ENCODE assay signal across 8 cellular contexts in genomic region chr9:128689293-128689770, GRCh38. TPM values are rescaled to one million over a fixed set of nuclear protein-coding genes. Genes with fewer than 3 reads are reported as not detected.
DNase-seq lines count a peak whose midpoint lies in the region; ATAC-seq and TF ChIP-seq lines count a peak whose summit lies in the region.

No MANE protein-coding gene starts in this region.

- H3K27me3 Mint-ChIP-seq in natural killer cell (ENCODE audit: low read depth in 2 of 2): no peaks in the 10 kb centered on the region

- H3K4me3 Mint-ChIP-seq in natural killer cell: peak overlapping the region; percentile 79

- intact Hi-C loops in natural killer cell (cut with micrococcal nuclease) (loop anchor here (1.0 kb wide), 1 partner anchor 35 kb away; the partner anchor contains the start of gene ZDHHC12), aorta (cut with DNase I) (loop anchor here (2.0 to 5.0 kb wide), 2 partner anchors 33 to 52 kb away; partner anchors contain the start of gene DYNC2I2 (in 1 of the 2))

- 1 to 2% methylated on average over 9 to 78 of the region's 78 CpGs for WGBS in esophagus, 2 donors
- WGBS in aorta, 2 donors: 0% methylated on average over 1 to 77 of the region's 78 CpGs

- TF ChIP-seq CTCF in natural killer cell (IDR thresholded peaks at IDR 0.05): no peak

- H3K4me3 ChIP-seq in esophagus (ENCODE audit: low read depth in 1 of 2, low read length in 2 of 2) (peak overlapping the region; percentile 86 to 91), aorta (ENCODE audit: low read length in 2 of 2) (peak overlapping the region; percentile 89 to 98)

- ATAC-seq in HG03342 (IDR thresholded peaks at IDR 0.05; ENCODE audit: unreplicated experiment) (peak; percentile 4), natural killer cell (peak; percentile 30 to 44 (median 43)), aorta (ENCODE audit: low FRiP score) (peak; percentile 5)
- ATAC-seq in activated CD4-positive, CD25-positive, alpha-beta regulatory T cell treated with anti-CD3 and anti-CD28 coated beads, Interleukin-2, amount 50 U/mL, for 24 hours: peak; percentile 6 to 12

- H3K9me3 Mint-ChIP-seq in natural killer cell: no peaks in the 10 kb centered on the region

- peaks cover 27% of the 10 kb centered on the region for H3K36me3 Mint-ChIP-seq in natural killer cell

- DNase-seq in activated CD8-positive, alpha-beta memory T cell treated with anti-CD3 and anti-CD28 coated beads for 1 hour (ENCODE audit: extremely low read depth in 1 of 2, low read depth in 1 of 2): peak; percentile 20 to 48
- DNase-seq in activated CD8-positive, alpha-beta memory T cell treated with anti-CD3 and anti-CD28 coated beads for 24 hours: no peak
- DNase-seq in natural killer cell (no peak), aorta (peak; percentile 76 to 88), KBM-7 (no peak)

- peak overlapping the region; percentile 89 to 96 for H3K27ac Mint-ChIP-seq in natural killer cell

- H3K36me3 ChIP-seq in esophagus (ENCODE audit: control insufficient read depth in 2 of 2, insufficient read depth in 2 of 2, low read length in 1 of 2): peaks cover 3 to 4% of the 10 kb centered on the region in 2 donors
- no peaks in the 10 kb centered on the region for H3K36me3 ChIP-seq in aorta (ENCODE audit: control insufficient read depth in 1 of 2, insufficient read depth in 2 of 2, low read length in 1 of 2)

- H3K4me1 ChIP-seq in esophagus (ENCODE audit: control insufficient read depth in 2 of 2, insufficient read depth in 2 of 2, low read length in 1 of 2): peaks cover 2 to 13% of the 10 kb centered on the region in 2 donors
- H3K4me1 ChIP-seq in aorta (ENCODE audit: control insufficient read depth in 1 of 2, insufficient read depth in 2 of 2, low read length in 2 of 2): no peaks in the 10 kb centered on the region

- in situ Hi-C loops in KBM-7 (cut with MboI; ENCODE audit: low pct_unique_long_range_greater_than_20kb, low sequenced_read_pairs): no loop called here

- peak overlapping the region; percentile 93 to 99 for H3K27ac ChIP-seq in esophagus (ENCODE audit: low read depth in 2 of 2, low read length in 1 of 2)
- H3K27ac ChIP-seq in aorta (ENCODE audit: low read depth in 1 of 2, low read length in 2 of 2): peak overlapping the region; percentile 67 to 77

- peaks cover 56 to 66% of the 10 kb centered on the region in 2 donors for H3K4me1 Mint-ChIP-seq in natural killer cell

- H3K9me3 ChIP-seq in esophagus (ENCODE audit: control insufficient read depth in 2 of 2, insufficient read depth in 1 of 2, low read depth in 1 of 2, low read length in 1 of 2) (no peaks in the 10 kb centered on the region), aorta (ENCODE audit: control insufficient read depth, low read length) (no peaks in the 10 kb centered on the region)

- H3K27me3 ChIP-seq in esophagus (ENCODE audit: control insufficient read depth in 1 of 2, insufficient read depth in 2 of 2, low read length in 2 of 2) (no peaks in the 10 kb centered on the region), aorta (ENCODE audit: control insufficient read depth in 1 of 2, insufficient read depth in 2 of 2, low read length in 1 of 2) (no peaks in the 10 kb centered on the region)

RNA-seq across cellular contexts. Expression of gene SET, which starts 0.3 kb away (rescaled TPM):
- 100 to 1,000 TPM in 1 of 2 donors, 10 to 100 TPM in 1; 66.3 to 126 TPM for polyA plus RNA-seq in esophagus
- 100 to 1,000 TPM; 331 to 341 (median 334) TPM for total RNA-seq in natural killer cell
- 100 to 1,000 TPM; 190 to 195 TPM for total RNA-seq in aorta
- polyA plus RNA-seq in aorta: 100 to 1,000 TPM in 1 of 2 donors, 10 to 100 TPM in 1; 98.5 to 167 TPM

RNA-seq across cellular contexts. Expression of gene PKN3, which starts 13.0 kb away (rescaled TPM):
- 1 to 10 TPM; 3.5 to 4.3 TPM for polyA plus RNA-seq in esophagus
- 1 to 10 TPM; 3.6 to 4.5 (median 3.9) TPM for total RNA-seq in natural killer cell
- 10 to 100 TPM in 1 of 2 donors, 1 to 10 TPM in 1; 7.1 to 11.1 TPM for total RNA-seq in aorta
- 1 to 10 TPM; 1.3 to 2.5 TPM for polyA plus RNA-seq in aorta

RNA-seq across cellular contexts. Expression of gene DYNC2I2, which starts 32.7 kb away (rescaled TPM):
- polyA plus RNA-seq in esophagus (10 to 100 TPM; 45.7 to 48.0 TPM), aorta (10 to 100 TPM; 20.2 to 55.3 TPM)
- total RNA-seq in natural killer cell (1 to 10 TPM; 5.2 to 6.3 (median 5.5) TPM), aorta (10 to 100 TPM in 1 of 2 donors, 1 to 10 TPM in 1; 9.0 to 15.3 TPM)

RNA-seq across cellular contexts. Expression of gene ZDHHC12, which starts 34.6 kb away (rescaled TPM):
- polyA plus RNA-seq in esophagus (10 to 100 TPM; 73.2 to 76.0 TPM), aorta (10 to 100 TPM; 21.3 to 30.9 TPM)
- total RNA-seq in natural killer cell (10 to 100 TPM; 26.1 to 37.1 (median 28.6) TPM), aorta (10 to 100 TPM; 11.2 to 13.1 TPM)

Comparison
In these comparisons a context has a peak if more than half of its experiments do, and no peak if none do; other contexts are left out.
1. DNase-seq: peak in activated CD8-positive, alpha-beta memory T cell treated with anti-CD3 and anti-CD28 coated beads for 1 hour (2 of 2) and aorta (2 of 2); none in activated CD8-positive, alpha-beta memory T cell treated with anti-CD3 and anti-CD28 coated beads for 24 hours (single experiment), natural killer cell (single experiment) and KBM-7 (single experiment).
2. Peak in every context shown above with its lines, with median percentiles within 50 percentile points of each other: ATAC-seq.